In genomic region chr13:29954082-29955043, GRCh38 we compare ENCODE assay signal across 12 cellular contexts.
DNase-seq lines count a peak whose midpoint lies in the region; ATAC-seq, FAIRE-seq and TF ChIP-seq lines count a peak whose summit lies in the region.
"Had no signal": no experiment of that assay in that cellular context is flagged by ENCODE, and none has a peak within 500 bp of the region (broad histone marks: within the 10 kb centered on the region; RNA-seq: fewer than 3 reads in every experiment).

No MANE protein-coding gene starts in this region.

- POLR2A ChIA-PET in T-cell (lab: Charles Lee), result interaction anchor here (0.5 to 1.6 kb wide), 6 partner anchors 14 to 382 kb away, joined by 3 to 9 read pairs (median 3); no protein-coding TSS in a partner anchor

- no peak overlapping the region for H3K27ac ChIP-seq in tibial nerve
- H3K27ac ChIP-seq: left ventricle myocardium inferior had no signal

- H3K9me3 ChIP-seq in tibial nerve, result no peaks in the 10 kb centered on the region
- H3K9me3 ChIP-seq: left ventricle myocardium inferior had no signal

- no peaks in the 10 kb centered on the region for H3K27me3 ChIP-seq in tibial nerve

- CTCF ChIA-PET in T-cell (lab: Charles Lee), result interaction anchor here (0.5 to 2.2 kb wide), 8 partner anchors 14 to 696 kb away, joined by 3 to 25 read pairs (median 4); no protein-coding TSS in a partner anchor

- H3K4me1 Mint-ChIP-seq in T-cell (peaks cover 58 to 74% (median 65%) of the 10 kb centered on the region in 3 donors), immature natural killer cell (peaks cover 15 to 20% of the 10 kb centered on the region in 2 donors)
- H3K4me1 Mint-ChIP-seq in stimulated activated effector memory CD8-positive, alpha-beta T cell treated with anti-CD3 and anti-CD28 coated beads, Interleukin-12 subunit alpha, Interleukin-12 subunit beta, amount 100 ng/mL, for 72 hours, result peaks cover 16% of the 10 kb centered on the region

- no peak for TF ChIP-seq EP300 in tibial nerve (IDR thresholded peaks at IDR 0.05)

- H3K27ac Mint-ChIP-seq in T-cell (peak overlapping the region; percentile 87 to 88), immature natural killer cell (peak overlapping the region in 3 of 6 donors; percentile 17 to 63 (median 20))
- H3K27ac Mint-ChIP-seq in stimulated activated effector memory CD8-positive, alpha-beta T cell treated with anti-CD3 and anti-CD28 coated beads, Interleukin-12 subunit alpha, Interleukin-12 subunit beta, amount 100 ng/mL, for 72 hours, result peak overlapping the region; percentile 75

- no peaks in the 10 kb centered on the region for H3K9me3 Mint-ChIP-seq in T-cell
- H3K9me3 Mint-ChIP-seq in immature natural killer cell, result no peaks in the 10 kb centered on the region
- H3K9me3 Mint-ChIP-seq in stimulated activated effector memory CD8-positive, alpha-beta T cell treated with anti-CD3 and anti-CD28 coated beads, Interleukin-12 subunit alpha, Interleukin-12 subunit beta, amount 100 ng/mL, for 72 hours, result no peaks in the 10 kb centered on the region

- no peaks in the 10 kb centered on the region for H3K36me3 Mint-ChIP-seq in T-cell
- no peaks in the 10 kb centered on the region for H3K36me3 Mint-ChIP-seq in immature natural killer cell
- no peaks in the 10 kb centered on the region for H3K36me3 Mint-ChIP-seq in stimulated activated effector memory CD8-positive, alpha-beta T cell treated with anti-CD3 and anti-CD28 coated beads, Interleukin-12 subunit alpha, Interleukin-12 subunit beta, amount 100 ng/mL, for 72 hours

- H3K36me3 ChIP-seq in tibial nerve, result no peaks in the 10 kb centered on the region
- H3K36me3 ChIP-seq: left ventricle myocardium inferior had no signal

- WGBS in tibial nerve, 2 donors, result 76 to 81% methylated on average over 23 of the region's 23 CpGs

- peaks cover 0 to 3% of the 10 kb centered on the region in 2 donors for H3K27me3 Mint-ChIP-seq in T-cell
- H3K27me3 Mint-ChIP-seq in immature natural killer cell (ENCODE audit: low read depth in 3 of 3), result peaks cover 0 to 5% (median 3%) of the 10 kb centered on the region in 3 donors

- no peak for FAIRE-seq in H54 (lab: Jason Lieb, UNC)

- peaks cover 0 to 10% (median 0%) of the 10 kb centered on the region in 4 donors for H3K4me1 ChIP-seq in tibial nerve
- H3K4me1 ChIP-seq: left ventricle myocardium inferior had no signal

- DNase-seq in T-cell (peak; percentile 29 to 75 (median 50)), activated T-cell treated with anti-CD3 and anti-CD28 coated beads for 1 hour (ENCODE audit: low read depth) (peak; percentile 25), immature natural killer cell (peak in 1 of 3 donors; percentile 13), H54 (ENCODE audit: insufficient read length, low spot score) (no peak), tibial nerve (ENCODE audit: low spot score in 2 of 2) (no peak), HPDE6-E6E7 (ENCODE audit: extremely low spot score) (no peak)
- peak in 1 of 2 donors; percentile 60 for DNase-seq in stimulated activated effector memory CD8-positive, alpha-beta T cell treated with anti-CD3 and anti-CD28 coated beads, Interleukin-12 subunit alpha, Interleukin-12 subunit beta, amount 100 ng/mL, for 72 hours (ENCODE audit: low spot score in 2 of 2)
- DNase-seq: left ventricle myocardium inferior, NCI-H226, posterior cingulate gyrus, SHP77 had no signal

- no peak for TF ChIP-seq POLR2A in H54 (IDR thresholded peaks at IDR 0.05; ENCODE audit: low read depth, low read length)
- TF ChIP-seq POLR2A in tibial nerve (IDR thresholded peaks at IDR 0.05), result no peak

- H3K4me3 ChIP-seq in tibial nerve, result peak overlapping the region in 1 of 4 donors; percentile 12
- H3K4me3 ChIP-seq: left ventricle myocardium inferior had no signal

- ATAC-seq in T-cell (replicated peaks in 1 of 4) (peak; percentile 77 to 90 (median 85)), HG02852 (IDR thresholded peaks at IDR 0.05; ENCODE audit: unreplicated experiment) (no peak)
- ATAC-seq in stimulated activated effector memory CD8-positive, alpha-beta T cell treated with anti-CD3 and anti-CD28 coated beads, Interleukin-12 subunit alpha, Interleukin-12 subunit beta, amount 100 ng/mL, for 72 hours, result peak; percentile 93

- no peak for TF ChIP-seq CTCF in tibial nerve (IDR thresholded peaks at IDR 0.05)

- H3K4me3 Mint-ChIP-seq in T-cell (peak overlapping the region; percentile 72 to 80 (median 74)), immature natural killer cell (peak overlapping the region; percentile 50 to 81 (median 73))
- H3K4me3 Mint-ChIP-seq in stimulated activated effector memory CD8-positive, alpha-beta T cell treated with anti-CD3 and anti-CD28 coated beads, Interleukin-12 subunit alpha, Interleukin-12 subunit beta, amount 100 ng/mL, for 72 hours, result peak overlapping the region; percentile 56

Comparison
In these comparisons a context has a peak if more than half of its experiments do, and no peak if none do; other contexts are left out.
1. DNase-seq: peak in T-cell (34 of 34) and activated T-cell treated with anti-CD3 and anti-CD28 coated beads for 1 hour (single experiment); none in H54 (single experiment), tibial nerve (0 of 2) and HPDE6-E6E7 (single experiment).
2. Peak in every context shown above with its lines, with median percentiles within 50 percentile points of each other: H3K4me3 Mint-ChIP-seq.